Comparison of ENCODE assay signal across 15 cellular contexts in genomic region chr9:34686732-34687131, GRCh38. TPM values are rescaled to one million over a fixed set of nuclear protein-coding genes. Genes with fewer than 3 reads are reported as not detected.
DNase-seq lines count a peak whose midpoint lies in the region; TF ChIP-seq lines count a peak whose summit lies in the region.
"Had no signal": no experiment of that assay in that cellular context is flagged by ENCODE, and none has a peak within 500 bp of the region (broad histone marks: within the 10 kb centered on the region; RNA-seq: fewer than 3 reads in every experiment).

No MANE protein-coding gene starts in this region.

- H3K4me1 ChIP-seq in OCI-LY3 (ENCODE audit: low read length) (peaks cover 28% of the 10 kb centered on the region), HAP-1 (no peaks in the 10 kb centered on the region), BE2C (no peaks in the 10 kb centered on the region)

- no peak overlapping the region for H2AFZ ChIP-seq in OCI-LY3 (ENCODE audit: low read depth, low read length)

- no peak overlapping the region for H3K27ac Mint-ChIP-seq in immature natural killer cell

- peaks cover 0 to 3% (median 0%) of the 10 kb centered on the region in 3 donors for H3K36me3 Mint-ChIP-seq in immature natural killer cell

- H3K27me3 Mint-ChIP-seq in immature natural killer cell (ENCODE audit: low read depth in 3 of 3) = no peaks in the 10 kb centered on the region
- H3K27me3 Mint-ChIP-seq: CD4-positive, CD25-positive, alpha-beta regulatory T cell had no signal

- no peak overlapping the region for H3K27ac ChIP-seq in OCI-LY3 (ENCODE audit: low read length)
- H3K27ac ChIP-seq: Peyer's patch had no signal

- H3K4me3 Mint-ChIP-seq in immature natural killer cell = no peak overlapping the region

- peak overlapping the region; percentile 27 for H3K4me2 ChIP-seq in OCI-LY3 (ENCODE audit: low read length)

- no peaks in the 10 kb centered on the region for H3K9me3 Mint-ChIP-seq in immature natural killer cell
- H3K9me3 Mint-ChIP-seq: CD4-positive, CD25-positive, alpha-beta regulatory T cell had no signal

- H3K4me3 ChIP-seq in OCI-LY3 (ENCODE audit: low read length) (no peak overlapping the region), HAP-1 (no peak overlapping the region), BE2C (ENCODE audit: low read depth, low read length) (no peak overlapping the region)
- H3K4me3 ChIP-seq: Peyer's patch had no signal

- H3K9ac ChIP-seq in OCI-LY3 (ENCODE audit: low read length) = no peak overlapping the region

- no peaks in the 10 kb centered on the region for H4K20me1 ChIP-seq in OCI-LY3 (ENCODE audit: insufficient read depth, low read length)

- H3K9me3 ChIP-seq in OCI-LY3 (ENCODE audit: insufficient read depth, low read length) (no peaks in the 10 kb centered on the region), HAP-1 (no peaks in the 10 kb centered on the region), BE2C (no peaks in the 10 kb centered on the region)
- H3K9me3 ChIP-seq: Peyer's patch had no signal

- H3K36me3 ChIP-seq in OCI-LY3 (replicated peaks; ENCODE audit: low read depth, low read length) (no peaks in the 10 kb centered on the region), HAP-1 (replicated peaks) (no peaks in the 10 kb centered on the region), BE2C (no peaks in the 10 kb centered on the region)
- H3K36me3 ChIP-seq: Peyer's patch had no signal

- in situ Hi-C loops in HAP-1 (cut with MboI; ENCODE audit: low sequenced_read_pairs) = no loop called here

- H3K79me2 ChIP-seq in OCI-LY3 (ENCODE audit: low read length) = no peaks in the 10 kb centered on the region

- H3K4me1 Mint-ChIP-seq in immature natural killer cell = peaks cover 0 to 2% of the 10 kb centered on the region in 2 donors
- H3K4me1 Mint-ChIP-seq: CD4-positive, CD25-positive, alpha-beta regulatory T cell had no signal

- TF ChIP-seq CTCF in OCI-LY3 (IDR thresholded peaks at IDR 0.05; ENCODE audit: low read depth, low read length) = no peak
- no peak for TF ChIP-seq CTCF in BE2C (IDR thresholded peaks at IDR 0.05; ENCODE audit: low read depth, low read length)

- DNase-seq in SKM-1 treated with dmso at 0.1 percent for 144 hours (lab: John Stamatoyannopoulos, UW; ENCODE audit: unreplicated experiment) (peak; percentile 3), SKM-1 (lab: John Stamatoyannopoulos, UW; ENCODE audit: unreplicated experiment) (no peak), fibroblast of peridontal ligament (ENCODE audit: extremely low read depth) (peak; percentile 40), immature natural killer cell (no peak), HAP-1 (ENCODE audit: low spot score in 2 of 2) (no peak), NCI-H748 treated with DMSO at 0.1 percent for 48 hours (lab: John Stamatoyannopoulos, UW) (no peak), BE2C (no peak)
- DNase-seq: CD4-positive, CD25-positive, alpha-beta regulatory T cell; DMS53; NCI-H1092; NCI-H345; NCI-H526 treated with DMSO at 0.1 percent for 48 hours; Peyer's patch; SHP77 had no signal

- H3K27me3 ChIP-seq in OCI-LY3 (ENCODE audit: low read depth, low read length) (no peaks in the 10 kb centered on the region), HAP-1 (ENCODE audit: low read depth) (no peaks in the 10 kb centered on the region; the same call in 1 of the 2 replicates), BE2C (no peaks in the 10 kb centered on the region)
- H3K27me3 ChIP-seq: Peyer's patch had no signal

RNA-seq across cellular contexts. Expression of gene CCL19, which starts 4.3 kb away (rescaled TPM):
- polyA plus RNA-seq in immature natural killer cell = not detected
- not detected for polyA plus RNA-seq in BE2C (2012; ENCODE audit: insufficient read depth, insufficient read length, low read depth)
- polyA plus RNA-seq: CD4-positive, CD25-positive, alpha-beta regulatory T cell had no signal

RNA-seq across cellular contexts. Expression of gene CCL21, which starts 23.2 kb away (rescaled TPM):
- polyA plus RNA-seq in immature natural killer cell = not detected
- polyA plus RNA-seq in BE2C (2012; ENCODE audit: insufficient read depth, insufficient read length, low read depth) = not detected
- polyA plus RNA-seq: CD4-positive, CD25-positive, alpha-beta regulatory T cell had no signal

RNA-seq across cellular contexts. Expression of gene CCL27, which starts 24.3 kb away (rescaled TPM):
- not detected for polyA plus RNA-seq in immature natural killer cell
- not detected for polyA plus RNA-seq in BE2C (2012; ENCODE audit: insufficient read depth, insufficient read length, low read depth)

RNA-seq across cellular contexts. Expression of gene IL11RA, which starts 34.7 kb away (rescaled TPM):
- 10 to 100 TPM in 1 of 3 donors, 1 to 10 TPM in 2; 2.9 to 14.0 (median 5.0) TPM for polyA plus RNA-seq in immature natural killer cell
- polyA plus RNA-seq in BE2C (2012; ENCODE audit: insufficient read depth, insufficient read length, low read depth) = 32.9 TPM

RNA-seq across cellular contexts. Expression of gene GALT, which starts 40.3 kb away (rescaled TPM):
- polyA plus RNA-seq in immature natural killer cell = 10 to 100 TPM; 43.7 to 61.2 (median 47.3) TPM
- polyA plus RNA-seq in BE2C (2012; ENCODE audit: insufficient read depth, insufficient read length, low read depth) = 58.3 TPM

Comparison
In these comparisons a context has a peak if more than half of its experiments do, and no peak if none do; other contexts are left out.
1. DNase-seq: peak in SKM-1 treated with dmso at 0.1 percent for 144 hours (single experiment) and fibroblast of peridontal ligament (single experiment); none in SKM-1 (single experiment), immature natural killer cell (0 of 3), HAP-1 (0 of 2), NCI-H748 treated with DMSO at 0.1 percent for 48 hours (single experiment) and BE2C (single experiment).